ENCODE assay signal across 12 cellular contexts in genomic region chr21:34091607-34092006, GRCh38. TPM values are rescaled to one million over a fixed set of nuclear protein-coding genes. Genes with fewer than 3 reads are reported as not detected.
DNase-seq lines count a peak whose midpoint lies in the region; ATAC-seq and TF ChIP-seq lines count a peak whose summit lies in the region.
"Had no signal": no experiment of that assay in that cellular context is flagged by ENCODE, and none has a peak within 500 bp of the region (broad histone marks: within the 10 kb centered on the region; RNA-seq: fewer than 3 reads in every experiment).

No MANE protein-coding gene starts in this region.

- H3K9me2 ChIP-seq in MM.1S (replicated peaks; ENCODE audit: insufficient read depth, low read length) = no peaks in the 10 kb centered on the region

- H3K27ac ChIP-seq in MM.1S (ENCODE audit: low read length) (no peak overlapping the region), psoas muscle (no peak overlapping the region)

- H3K9me3 Mint-ChIP-seq in activated CD4-positive, alpha-beta T cell treated with anti-CD3 and anti-CD28 coated beads, Interleukin-2, amount 10 ng/mL, durations not matched to agents 24 days and 14 days = no peaks in the 10 kb centered on the region
- H3K9me3 Mint-ChIP-seq in chondrocyte (ENCODE audit: low read depth) = no peaks in the 10 kb centered on the region

- H3K27me3 Mint-ChIP-seq in activated CD4-positive, alpha-beta T cell treated with anti-CD3 and anti-CD28 coated beads, Interleukin-2, amount 10 ng/mL, durations not matched to agents 24 days and 14 days = no peaks in the 10 kb centered on the region
- no peaks in the 10 kb centered on the region for H3K27me3 Mint-ChIP-seq in chondrocyte (ENCODE audit: low read depth)

- no peak overlapping the region for H2AFZ ChIP-seq in MM.1S (ENCODE audit: low read length)

- H3K4me3 Mint-ChIP-seq in activated CD4-positive, alpha-beta T cell treated with anti-CD3 and anti-CD28 coated beads, Interleukin-2, amount 10 ng/mL, durations not matched to agents 24 days and 14 days = no peak overlapping the region
- no peak overlapping the region for H3K4me3 Mint-ChIP-seq in chondrocyte (ENCODE audit: unreplicated experiment)

- peak; percentile 34 for TF ChIP-seq CTCF in MM.1S (IDR thresholded peaks at IDR 0.05; ENCODE audit: low read length)
- peak; percentile 66 for TF ChIP-seq CTCF in chondrocyte (IDR thresholded peaks at IDR 0.05)
- peak; percentile 19 for TF ChIP-seq CTCF in psoas muscle (IDR thresholded peaks at IDR 0.05)

- DNase-seq in activated CD4-positive, alpha-beta T cell treated with anti-CD3 and anti-CD28 coated beads, Interleukin-2, amount 10 ng/mL, durations not matched to agents 24 days and 14 days = no peak
- DNase-seq in activated CD4-positive, alpha-beta T cell treated with anti-CD3 and anti-CD28 coated beads for 48 hours = no peak
- no peak for DNase-seq in MM.1S
- no peak for DNase-seq in chondrocyte (ENCODE audit: low spot score)
- no peak for DNase-seq in psoas muscle
- no peak for DNase-seq in anterior cingulate cortex (lab: John Stamatoyannopoulos, UW)
- DNase-seq: amygdala; head of caudate nucleus; IMR-90; NK-92 treated with Interleukin-12 subunit alpha and Interleukin-12 subunit beta, amount 100 ng/mL, for 24 hours had no signal

- H3K9ac ChIP-seq in MM.1S (ENCODE audit: low read length) = no peak overlapping the region

- H3K27me3 ChIP-seq in MM.1S (replicated peaks; ENCODE audit: insufficient read depth, low read length) (no peaks in the 10 kb centered on the region), psoas muscle (ENCODE audit: insufficient read depth in 3 of 3, low read length in 2 of 3) (no peaks in the 10 kb centered on the region)

- no peak overlapping the region for H3K4me2 ChIP-seq in MM.1S (ENCODE audit: low read depth, low read length)

- peaks cover 37% of the 10 kb centered on the region for H3K4me1 Mint-ChIP-seq in activated CD4-positive, alpha-beta T cell treated with anti-CD3 and anti-CD28 coated beads, Interleukin-2, amount 10 ng/mL, durations not matched to agents 24 days and 14 days
- H3K4me1 Mint-ChIP-seq in chondrocyte (ENCODE audit: low read depth) = peaks cover 44% of the 10 kb centered on the region

- intact Hi-C loops in activated CD4-positive, alpha-beta T cell treated with anti-CD3 and anti-CD28 coated beads, Interleukin-2, amount 10 ng/mL, durations not matched to agents 24 days and 14 days (cut with micrococcal nuclease) = no loop called here
- intact Hi-C loops in psoas muscle (cut with DNase I) = no loop called here

- H3K9me3 ChIP-seq in MM.1S (replicated peaks; ENCODE audit: insufficient read depth, low read length) (no peaks in the 10 kb centered on the region), psoas muscle (no peaks in the 10 kb centered on the region)

- H3K4me3 ChIP-seq in MM.1S (ENCODE audit: low read length) (no peak overlapping the region), psoas muscle (no peak overlapping the region)

- no peaks in the 10 kb centered on the region for H4K20me1 ChIP-seq in MM.1S (ENCODE audit: insufficient read depth, low read length)

- H3K36me3 ChIP-seq in MM.1S (replicated peaks; ENCODE audit: insufficient read depth, low read length) = 0 out of 2 replicates have a peak, but pooled peaks cover 8% of the 10 kb centered on the region
- peaks cover 4 to 17% of the 10 kb centered on the region in 2 donors for H3K36me3 ChIP-seq in psoas muscle (ENCODE audit: insufficient read depth in 1 of 2, low read depth in 1 of 2)

- WGBS in psoas muscle, 3 donors = 94 to 98% (median 98%) methylated on average over 2 of the region's 2 CpGs

- ATAC-seq in psoas muscle (no peak), HG03439 (IDR thresholded peaks at IDR 0.05; ENCODE audit: unreplicated experiment) (no peak), HG03280 (IDR thresholded peaks at IDR 0.05; ENCODE audit: unreplicated experiment) (no peak)

- H3K79me2 ChIP-seq in MM.1S (ENCODE audit: low read length) = peaks cover 65% of the 10 kb centered on the region

- peak overlapping the region; percentile 43 for H3K27ac Mint-ChIP-seq in activated CD4-positive, alpha-beta T cell treated with anti-CD3 and anti-CD28 coated beads, Interleukin-2, amount 10 ng/mL, durations not matched to agents 24 days and 14 days
- H3K27ac Mint-ChIP-seq in chondrocyte (ENCODE audit: unreplicated experiment) = no peak overlapping the region

- no peaks in the 10 kb centered on the region for H3F3A ChIP-seq in MM.1S (ENCODE audit: insufficient read depth, low read length)

- H3K36me3 Mint-ChIP-seq in activated CD4-positive, alpha-beta T cell treated with anti-CD3 and anti-CD28 coated beads, Interleukin-2, amount 10 ng/mL, durations not matched to agents 24 days and 14 days (ENCODE audit: low read depth) = peaks cover 56% of the 10 kb centered on the region
- peaks cover 11% of the 10 kb centered on the region for H3K36me3 Mint-ChIP-seq in chondrocyte (ENCODE audit: low read depth)

- H3K4me1 ChIP-seq in MM.1S (ENCODE audit: low read length) = no peaks in the 10 kb centered on the region
- H3K4me1 ChIP-seq in psoas muscle = peaks cover 40% of the 10 kb centered on the region

RNA-seq across cellular contexts. Expression of gene MRPS6, which starts 18.2 kb away (rescaled TPM):
- total RNA-seq in activated CD4-positive, alpha-beta T cell treated with anti-CD3 and anti-CD28 coated beads, Interleukin-2, amount 10 ng/mL, durations not matched to agents 24 days and 14 days = 151 and 154 TPM in 2 replicates
- total RNA-seq in chondrocyte = 102 to 106 TPM (median 104 TPM) in 3 replicates
- total RNA-seq in psoas muscle = 10 to 100 TPM; 38.8 to 92.9 (median 76.7) TPM
- polyA plus RNA-seq in psoas muscle = 100 to 1,000 TPM in 2 of 3 donors, 10 to 100 TPM in 1; 69.9 to 191 (median 116) TPM

RNA-seq across cellular contexts. Expression of gene SLC5A3, which starts 18.2 kb away (rescaled TPM):
- 52.8 and 55.4 TPM in 2 replicates for total RNA-seq in activated CD4-positive, alpha-beta T cell treated with anti-CD3 and anti-CD28 coated beads, Interleukin-2, amount 10 ng/mL, durations not matched to agents 24 days and 14 days
- total RNA-seq in chondrocyte = 47.6 to 92.7 TPM (median 48.0 TPM) in 3 replicates
- total RNA-seq in psoas muscle = 10 to 100 TPM in 1 of 4 donors, 1 to 10 TPM in 3; 2.6 to 12.8 (median 6.7) TPM
- polyA plus RNA-seq in psoas muscle = 10 to 100 TPM in 1 of 3 donors, 1 to 10 TPM in 1, under 1 TPM in 1; 0.70 to 17.2 (median 2.9) TPM
